18 cellular contexts compared by ENCODE assay signal in genomic region chr1:9706178-9706577, GRCh38.
"Had no signal": no experiment of that assay in that cellular context is flagged by ENCODE, and none has a peak within 500 bp of the region (broad histone marks: within the 10 kb centered on the region; RNA-seq: fewer than 3 reads in every experiment).

No MANE protein-coding gene starts in this region.

- FAIRE-seq: kidney had no signal

- H3K4me1 ChIP-seq: adrenal gland, colonic mucosa, right atrium auricular region, tibial nerve had no signal

- H3K4me2 ChIP-seq: hepatocyte had no signal

- ATAC-seq: activated T-cell treated with anti-CD3 and anti-CD28 coated beads, Interleukin-2, amount 50 U/mL, for 4 hours; esophagus mucosa; left lung had no signal

- H3K27ac ChIP-seq: adrenal gland, colonic mucosa, hepatocyte, right atrium auricular region, SK-N-MC, tibial nerve had no signal

- H2AFZ ChIP-seq: hepatocyte had no signal

- H3K36me3 ChIP-seq: colonic mucosa had no signal

- H3K79me2 ChIP-seq: hepatocyte had no signal

- H3K9me3 Mint-ChIP-seq: activated T-cell treated with anti-CD3 and anti-CD28 coated beads, Interleukin-2, amount 50 U/mL, for 4 hours had no signal

- DNase-seq: activated gamma-delta T cell treated with Interleukin-2 at 50 U/mL for 16 hours; activated T-cell treated with anti-CD3 and anti-CD28 coated beads, Interleukin-2, amount 50 U/mL, for 4 hours; adrenal gland; colonic mucosa; kidney; left lung; nucleus accumbens; posterior cingulate gyrus; stimulated activated CD4-positive, alpha-beta T cell treated with anti-CD3 and anti-CD28 coated beads, Interleukin-4, amount 100 ng/mL, for 24 hours; stimulated activated naive CD4-positive, alpha-beta T cell treated with Interleukin-2 at 50 U/mL for 16 hours; substantia nigra; T1000 had no signal

- H3K4me3 ChIP-seq: adrenal gland, colonic mucosa, hepatocyte, left lung, right atrium auricular region, SK-N-MC, tibial nerve had no signal

- H3K4me1 Mint-ChIP-seq: nephron had no signal

- H3K4me3 Mint-ChIP-seq: activated T-cell treated with anti-CD3 and anti-CD28 coated beads, Interleukin-2, amount 50 U/mL, for 4 hours; nephron had no signal

- H3K27me3 ChIP-seq: adrenal gland, colonic mucosa, hepatocyte, left lung, right atrium auricular region, tibial nerve had no signal

- H3K27ac Mint-ChIP-seq: nephron had no signal

- H3K9me3 ChIP-seq: adrenal gland, colonic mucosa, left lung, right atrium auricular region, tibial nerve had no signal
